In genomic region chr3:128933922-128934253, GRCh38 we compare ENCODE assay signal across 1 cellular context.
TF ChIP-seq lines count a peak whose summit lies in the region.

No MANE protein-coding gene starts in this region.

TF ChIP-seq in HEK293, 187 proteins besides CTCF, POLR2A, EP300 and RAD21 (continued from another document):
- TF ChIP-seq TSHZ1 (tag by site-specific recombination; IDR thresholded peaks at IDR 0.05; ENCODE audit: borderline replicate concordance), result no peak
